Comparison of ENCODE assay signal across 13 cellular contexts in genomic region chr6:125020385-125020784, GRCh38. TPM values are rescaled to one million over a fixed set of nuclear protein-coding genes. Genes with fewer than 3 reads are reported as not detected.
DNase-seq lines count a peak whose midpoint lies in the region; ATAC-seq, FAIRE-seq and TF ChIP-seq lines count a peak whose summit lies in the region.
"Had no signal": no experiment of that assay in that cellular context is flagged by ENCODE, and none has a peak within 500 bp of the region (broad histone marks: within the 10 kb centered on the region; RNA-seq: fewer than 3 reads in every experiment).

No MANE protein-coding gene starts in this region.

- no peak overlapping the region for H3K4me3 ChIP-seq in AG10803 (ENCODE audit: low read length)
- H3K4me3 ChIP-seq in HUES48 (ENCODE audit: low read depth, low read length): peak overlapping the region; percentile 41
- H3K4me3 ChIP-seq in cardiac fibroblast (replicated peaks in 1 of 2; ENCODE audit: low read depth in 2 of 2, low read length in 2 of 2): no peak overlapping the region
- no peak overlapping the region for H3K4me3 ChIP-seq in mesenchymal stem cell (ENCODE audit: insufficient read depth in 1 of 2, low read depth in 1 of 2, low read length in 2 of 2)

- no peaks in the 10 kb centered on the region for H3K36me3 ChIP-seq in HUES48 (ENCODE audit: control insufficient read depth, insufficient read depth, low read length)
- H3K36me3 ChIP-seq in mesenchymal stem cell (ENCODE audit: control insufficient read depth in 1 of 2, insufficient read depth in 2 of 2, low read depth in 1 of 2, low read length in 2 of 2): peaks cover 0 to 5% of the 10 kb centered on the region in 2 experiments

- H3K27ac ChIP-seq in HUES48 (ENCODE audit: low read depth, low read length) (peak overlapping the region; percentile 71), mesenchymal stem cell (ENCODE audit: low read length, poor library complexity, severe bottlenecking) (no peak overlapping the region)

- TF ChIP-seq CTCF in AG10803 (conservative IDR thresholded peaks at IDR 0.05; ENCODE audit: low read length): no peak
- no peak for TF ChIP-seq CTCF in cardiac fibroblast (IDR thresholded peaks at IDR 0.05; ENCODE audit: low read depth, low read length)

- peaks cover 40% of the 10 kb centered on the region for H3K4me1 ChIP-seq in HUES48 (ENCODE audit: control insufficient read depth, insufficient read depth, low read length)
- no peaks in the 10 kb centered on the region for H3K4me1 ChIP-seq in mesenchymal stem cell (ENCODE audit: control insufficient read depth, insufficient read depth, low read depth, low read length)

- FAIRE-seq in GM12892 (lab: Jason Lieb, UNC): no peak

- no peak overlapping the region for H2BK15ac ChIP-seq in mesenchymal stem cell (ENCODE audit: low read depth, poor library complexity, severe bottlenecking)

- no peak overlapping the region for H2BK5ac ChIP-seq in mesenchymal stem cell (ENCODE audit: low read depth, low read length, poor library complexity, severe bottlenecking)

- H3K23ac ChIP-seq in mesenchymal stem cell (ENCODE audit: low read length in 2 of 2): no peak overlapping the region

- no peak overlapping the region for H2AFZ ChIP-seq in mesenchymal stem cell (ENCODE audit: low read depth, low read length)

- no peak overlapping the region for H2BK12ac ChIP-seq in mesenchymal stem cell (ENCODE audit: low read length in 2 of 2)

- H3K27me3 ChIP-seq in HUES48 (ENCODE audit: control insufficient read depth, insufficient read depth, low read length): no peaks in the 10 kb centered on the region
- no peaks in the 10 kb centered on the region for H3K27me3 ChIP-seq in mesenchymal stem cell (ENCODE audit: control insufficient read depth in 1 of 2, insufficient read depth in 1 of 2, low read length in 2 of 2)

- ATAC-seq in GM18517 (IDR thresholded peaks at IDR 0.05; ENCODE audit: unreplicated experiment): no peak
- ATAC-seq: Panc1 had no signal

- no peak overlapping the region for H3K18ac ChIP-seq in mesenchymal stem cell (ENCODE audit: low read depth in 1 of 2, low read length in 2 of 2)

- H2BK120ac ChIP-seq in mesenchymal stem cell (ENCODE audit: low read depth, low read length): no peak overlapping the region

- H3K79me1 ChIP-seq in mesenchymal stem cell (replicated peaks; ENCODE audit: low read length, poor library complexity, severe bottlenecking): peaks cover 20% of the 10 kb centered on the region

- WGBS in mesenchymal stem cell: 47% methylated on average over 2 of the region's 4 CpGs

- no peak overlapping the region for H3K14ac ChIP-seq in mesenchymal stem cell (ENCODE audit: low read length in 2 of 2)

- no peak overlapping the region for H4K91ac ChIP-seq in mesenchymal stem cell (ENCODE audit: low read length)

- H3K4me2 ChIP-seq in mesenchymal stem cell (ENCODE audit: low read length, poor library complexity, severe bottlenecking): no peak overlapping the region

- H3K9ac ChIP-seq in HUES48 (ENCODE audit: low read depth, low read length) (peak overlapping the region; percentile 21; the same call in 1 of the 2 replicates), mesenchymal stem cell (ENCODE audit: low read length) (no peak overlapping the region)

- no peak overlapping the region for H4K8ac ChIP-seq in mesenchymal stem cell (ENCODE audit: low read length)

- no peak for TF ChIP-seq POLR2A in GM12892 (IDR thresholded peaks at IDR 0.05; ENCODE audit: low read depth, low read length)

- no peak overlapping the region for H3K4ac ChIP-seq in mesenchymal stem cell (ENCODE audit: low read depth in 1 of 2, low read length in 2 of 2)

- H2AK5ac ChIP-seq in mesenchymal stem cell (ENCODE audit: low read length, severe bottlenecking): no peak overlapping the region

- DNase-seq in AG10803 (ENCODE audit: low read depth) (peak; percentile 81), cardiac fibroblast (ENCODE audit: low read depth in 2 of 2) (peak; percentile 47 to 61), mesenchymal stem cell (peak; percentile 49), GM12892 (ENCODE audit: insufficient read length) (no peak), HuH-7.5 (ENCODE audit: low spot score) (no peak)
- DNase-seq in effector CD8-positive, alpha-beta T cell (lab: John Stamatoyannopoulos, UW): no peak
- DNase-seq: activated CD4-positive, CD25-positive, alpha-beta regulatory T cell treated with anti-CD3 and anti-CD28 coated beads, Interleukin-2, amount 50 U/mL, for 72 hours; AML-193; erythroblast; NCI-H345 had no signal

- H3K9me3 ChIP-seq in HUES48 (ENCODE audit: control insufficient read depth, insufficient read depth, low read length) (no peaks in the 10 kb centered on the region), mesenchymal stem cell (ENCODE audit: control insufficient read depth, low read length) (no peaks in the 10 kb centered on the region)

RNA-seq across cellular contexts. Expression of gene RNF217, which starts 58.1 kb away (rescaled TPM):
- 12.7 TPM for polyA plus RNA-seq in mesenchymal stem cell (2013, experiment 1 of 2)
- 12.3 TPM for polyA plus RNA-seq in mesenchymal stem cell (2013, experiment 2 of 2)
- not detected for polyA plus RNA-seq in GM12892 (2012; ENCODE audit: missing spikeins)

Comparison
In these comparisons a context has a peak if more than half of its experiments do, and no peak if none do; other contexts are left out.
1. DNase-seq: peak in AG10803 (single experiment), cardiac fibroblast (2 of 2) and mesenchymal stem cell (single experiment); none in GM12892 (single experiment), effector CD8-positive, alpha-beta T cell (single experiment) and HuH-7.5 (single experiment).